ENCODE assay signal across 1 cellular context in genomic region chr1:66556161-66556611, GRCh38.
TF ChIP-seq lines count a peak whose summit lies in the region.

No MANE protein-coding gene starts in this region.

TF ChIP-seq in HepG2, 621 proteins besides CTCF, POLR2A, EP300 and RAD21 (continued from another document):
- TF ChIP-seq, protein P1, sequence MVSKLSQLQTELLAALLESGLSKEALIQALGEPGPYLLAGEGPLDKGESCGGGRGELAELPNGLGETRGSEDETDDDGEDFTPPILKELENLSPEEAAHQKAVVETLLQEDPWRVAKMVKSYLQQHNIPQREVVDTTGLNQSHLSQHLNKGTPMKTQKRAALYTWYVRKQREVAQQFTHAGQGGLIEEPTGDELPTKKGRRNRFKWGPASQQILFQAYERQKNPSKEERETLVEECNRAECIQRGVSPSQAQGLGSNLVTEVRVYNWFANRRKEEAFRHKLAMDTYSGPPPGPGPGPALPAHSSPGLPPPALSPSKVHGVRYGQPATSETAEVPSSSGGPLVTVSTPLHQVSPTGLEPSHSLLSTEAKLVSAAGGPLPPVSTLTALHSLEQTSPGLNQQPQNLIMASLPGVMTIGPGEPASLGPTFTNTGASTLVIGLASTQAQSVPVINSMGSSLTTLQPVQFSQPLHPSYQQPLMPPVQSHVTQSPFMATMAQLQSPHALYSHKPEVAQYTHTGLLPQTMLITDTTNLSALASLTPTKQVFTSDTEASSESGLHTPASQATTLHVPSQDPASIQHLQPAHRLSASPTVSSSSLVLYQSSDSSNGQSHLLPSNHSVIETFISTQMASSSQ (IDR thresholded peaks at IDR 0.05; ENCODE audit: low read depth): no peak
- TF ChIP-seq, protein P1 (CRISPR knock-in tag; IDR thresholded peaks at IDR 0.05; ENCODE audit: borderline replicate concordance): no peak
- no peak for TF ChIP-seq SMAD3 (CRISPR knock-in tag; IDR thresholded peaks at IDR 0.05)
- no peak for TF ChIP-seq ZFP1 (CRISPR knock-in tag; IDR thresholded peaks at IDR 0.05)
- TF ChIP-seq ZNF747 (CRISPR knock-in tag; IDR thresholded peaks at IDR 0.05; ENCODE audit: borderline replicate concordance): no peak
- no peak for TF ChIP-seq RBM22 (optimal IDR thresholded peaks at IDR 0.05; ENCODE audit: low read length)
- TF ChIP-seq JARID2 (CRISPR knock-in tag; IDR thresholded peaks at IDR 0.05; ENCODE audit: insufficient replicate concordance): no peak
- TF ChIP-seq, protein P2, sequence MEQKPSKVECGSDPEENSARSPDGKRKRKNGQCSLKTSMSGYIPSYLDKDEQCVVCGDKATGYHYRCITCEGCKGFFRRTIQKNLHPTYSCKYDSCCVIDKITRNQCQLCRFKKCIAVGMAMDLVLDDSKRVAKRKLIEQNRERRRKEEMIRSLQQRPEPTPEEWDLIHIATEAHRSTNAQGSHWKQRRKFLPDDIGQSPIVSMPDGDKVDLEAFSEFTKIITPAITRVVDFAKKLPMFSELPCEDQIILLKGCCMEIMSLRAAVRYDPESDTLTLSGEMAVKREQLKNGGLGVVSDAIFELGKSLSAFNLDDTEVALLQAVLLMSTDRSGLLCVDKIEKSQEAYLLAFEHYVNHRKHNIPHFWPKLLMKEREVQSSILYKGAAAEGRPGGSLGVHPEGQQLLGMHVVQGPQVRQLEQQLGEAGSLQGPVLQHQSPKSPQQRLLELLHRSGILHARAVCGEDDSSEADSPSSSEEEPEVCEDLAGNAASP (CRISPR knock-in tag; IDR thresholded peaks at IDR 0.05; ENCODE audit: borderline replicate concordance): no peak
- TF ChIP-seq SKI (IDR thresholded peaks at IDR 0.05; ENCODE audit: partially characterized antibody): no peak
- TF ChIP-seq PAX8 (CRISPR knock-in tag; IDR thresholded peaks at IDR 0.05; ENCODE audit: borderline replicate concordance): no peak
- no peak for TF ChIP-seq ZSCAN29 (CRISPR knock-in tag; conservative IDR thresholded peaks at IDR 0.05)
- TF ChIP-seq PHF5A (CRISPR knock-in tag; IDR thresholded peaks at IDR 0.05; ENCODE audit: low read depth, unreplicated experiment): no peak
- TF ChIP-seq IRX3 (CRISPR knock-in tag; IDR thresholded peaks at IDR 0.05; ENCODE audit: borderline replicate concordance, low read depth): no peak
TF ChIP-seq in HepG2: peak in this region for 0.
